ENCODE assay signal across 22 cellular contexts in the genomic region with DNA sequence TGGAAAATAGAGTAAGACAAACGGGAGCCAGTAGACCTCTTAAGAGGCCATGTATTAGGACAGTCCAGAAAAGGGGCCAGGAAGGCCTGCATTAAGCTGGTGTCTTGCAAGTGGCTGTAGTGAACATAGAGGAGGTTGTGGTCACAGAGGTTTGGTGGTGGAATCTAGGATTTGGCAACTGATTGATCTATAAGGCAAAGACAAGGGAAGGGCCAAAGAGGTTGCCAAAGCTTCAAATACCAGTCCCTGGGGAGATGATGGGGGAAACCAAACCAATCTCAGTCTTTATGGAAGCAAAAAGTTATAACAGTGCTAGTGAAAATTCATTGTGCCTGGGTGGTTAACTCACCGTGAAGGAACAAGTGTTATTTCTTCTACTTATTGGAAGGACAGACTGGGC.
"Had no signal": no experiment of that assay in that cellular context is flagged by ENCODE, and none has a peak within 500 bp of the region (broad histone marks: within the 10 kb centered on the region; RNA-seq: fewer than 3 reads in every experiment).

No MANE protein-coding gene starts in this region.

- H3K36me3 ChIP-seq: colonic mucosa, lower lobe of right lung, prostate gland, right atrium auricular region, stomach, tibial artery had no signal

- ATAC-seq: esophagus mucosa; foreskin keratinocyte; left ventricle myocardium superior; lower lobe of right lung; natural killer cell; sciatic nerve; stimulated activated effector memory CD8-positive, alpha-beta T cell treated with anti-CD3 and anti-CD28 coated beads, Interleukin-12 subunit alpha, Interleukin-12 subunit beta, amount 100 ng/mL, for 72 hours had no signal

- H3K9me3 ChIP-seq: colonic mucosa, lower lobe of right lung, prostate gland, right atrium auricular region, stomach, tibial artery had no signal

- H3K4me3 Mint-ChIP-seq: dendritic cell treated with granulocyte-macrophage colony-stimulating factor and Interleukin-4, amounts not matched to agents 40 ng/mL and 50 ng/mL, for 4 days; endodermal cell; natural killer cell; neural crest cell; stimulated activated effector memory CD8-positive, alpha-beta T cell treated with anti-CD3 and anti-CD28 coated beads, Interleukin-12 subunit alpha, Interleukin-12 subunit beta, amount 100 ng/mL, for 72 hours; type B pancreatic cell had no signal

- H3K27me3 Mint-ChIP-seq: dendritic cell treated with granulocyte-macrophage colony-stimulating factor and Interleukin-4, amounts not matched to agents 40 ng/mL and 50 ng/mL, for 4 days; type B pancreatic cell had no signal

- H3K4me1 ChIP-seq: colonic mucosa, foreskin keratinocyte, prostate gland, right atrium auricular region, stomach had no signal

- H3K4me1 Mint-ChIP-seq: natural killer cell; neural crest cell; stimulated activated effector memory CD8-positive, alpha-beta T cell treated with anti-CD3 and anti-CD28 coated beads, Interleukin-12 subunit alpha, Interleukin-12 subunit beta, amount 100 ng/mL, for 72 hours had no signal

- H3K27ac Mint-ChIP-seq: dendritic cell treated with granulocyte-macrophage colony-stimulating factor and Interleukin-4, amounts not matched to agents 40 ng/mL and 50 ng/mL, for 4 days; endodermal cell; natural killer cell; stimulated activated effector memory CD8-positive, alpha-beta T cell treated with anti-CD3 and anti-CD28 coated beads, Interleukin-12 subunit alpha, Interleukin-12 subunit beta, amount 100 ng/mL, for 72 hours; type B pancreatic cell had no signal

- H3K27ac ChIP-seq: colonic mucosa, epithelial cell of prostate, foreskin keratinocyte, lower lobe of right lung, prostate gland, right atrium auricular region, stomach, tibial artery had no signal

- DNase-seq: colonic mucosa; effector CD8-positive, alpha-beta T cell; endodermal cell; foreskin keratinocyte; left ventricle myocardium superior; lower lobe of right lung; natural killer cell; stimulated activated CD4-positive, alpha-beta T cell treated with anti-CD3 and anti-CD28 coated beads, Interleukin-2, amount 100 ng/mL, for 24 hours; stimulated activated CD4-positive, alpha-beta T cell treated with anti-CD3 and anti-CD28 coated beads, Interleukin-4, amount 100 ng/mL, for 24 hours; stimulated activated naive CD4-positive, alpha-beta T cell treated with Interleukin-2 at 50 U/mL for 16 hours; stomach; tibial artery had no signal

- H3K4me3 ChIP-seq: colonic mucosa, lower lobe of right lung, prostate gland, right atrium auricular region, smooth muscle cell, stomach, tibial artery had no signal

- H3K36me3 Mint-ChIP-seq: natural killer cell; stimulated activated effector memory CD8-positive, alpha-beta T cell treated with anti-CD3 and anti-CD28 coated beads, Interleukin-12 subunit alpha, Interleukin-12 subunit beta, amount 100 ng/mL, for 72 hours; type B pancreatic cell had no signal

- H3K27me3 ChIP-seq: colonic mucosa, foreskin keratinocyte, right atrium auricular region, stomach, tibial artery had no signal
